Comparison of ENCODE assay signal across 8 cellular contexts in the genomic region with DNA sequence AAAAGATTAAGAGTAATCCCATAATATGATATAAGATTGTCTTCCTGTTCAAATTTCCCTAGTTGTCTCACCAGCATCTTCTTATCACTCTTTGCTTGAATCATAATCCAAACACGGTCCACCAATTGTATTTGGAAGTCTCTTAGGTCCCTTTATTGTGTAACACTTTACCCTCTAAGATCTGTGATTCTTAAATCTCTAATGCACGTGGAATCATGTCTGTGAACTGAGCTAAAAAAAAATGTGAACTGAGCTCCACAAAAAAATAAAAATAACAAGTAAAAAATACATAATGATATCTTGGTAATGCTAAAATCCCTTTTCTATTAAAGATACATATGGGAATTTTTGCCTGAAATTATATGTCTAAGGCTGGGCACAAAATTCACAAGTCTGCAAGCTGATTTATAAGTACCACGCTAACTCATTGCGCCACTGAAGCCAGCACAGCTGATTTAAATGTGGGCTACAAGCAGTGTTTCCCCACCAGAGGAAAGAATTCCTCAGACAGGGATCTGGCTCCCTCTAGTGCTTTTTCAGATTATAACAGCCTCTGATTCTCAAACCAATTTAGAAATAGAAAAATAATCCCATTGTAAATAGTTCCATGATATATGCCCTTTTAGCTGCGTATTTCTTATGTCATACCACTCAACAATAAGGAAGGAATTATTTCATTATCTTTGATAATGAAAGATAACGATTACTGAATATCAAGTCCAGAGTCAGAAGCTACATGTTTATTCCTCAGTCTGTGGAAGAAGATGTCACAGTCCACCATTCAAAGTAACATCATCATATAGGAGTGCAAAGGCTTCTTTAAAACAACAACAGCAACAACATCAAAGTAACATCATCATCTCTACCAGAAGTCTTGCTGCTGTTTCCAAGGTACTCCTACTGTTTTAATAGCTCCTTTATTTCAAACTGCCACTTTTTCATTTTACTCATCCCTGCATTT. TPM values are rescaled to one million over a fixed set of nuclear protein-coding genes. Genes with fewer than 3 reads are reported as not detected.
DNase-seq lines count a peak whose midpoint lies in the region; ATAC-seq lines count a peak whose summit lies in the region.

No MANE protein-coding gene starts in this region.

- H3K27me3 ChIP-seq in GM23248 (replicated peaks; ENCODE audit: insufficient read depth): no peaks in the 10 kb centered on the region
- no peaks in the 10 kb centered on the region for H3K27me3 ChIP-seq in right cardiac atrium (ENCODE audit: control insufficient read depth, insufficient read depth)

- 6 to 7% methylated on average over 6 of the region's 6 CpGs for WGBS in GM23248 (ENCODE audit: low coverage in 1 of 2, low lambda C conversion rate in 2 of 2, missing lambda C conversion rate in 2 of 2), 2 experiments
- 11% methylated on average over 6 of the region's 6 CpGs for WGBS in right cardiac atrium

- H3K36me3 ChIP-seq in GM23248 (ENCODE audit: low read depth): no peaks in the 10 kb centered on the region

- intact Hi-C loops in right cardiac atrium (cut with DNase I): loop anchor here in 2 of 4 donors (5.0 to 10.0 kb wide), 2 partner anchors 1642 to 1644 kb away; no protein-coding TSS in a partner anchor
- intact Hi-C loops in sciatic nerve (cut with DNase I): no loop called here

- ATAC-seq in right cardiac atrium (peak; percentile 88 to 91), sciatic nerve (peak; percentile 95)

- no peaks in the 10 kb centered on the region for H3K9me2 ChIP-seq in GM23248 (ENCODE audit: insufficient read depth)

- H3K9ac ChIP-seq in GM23248: no peak overlapping the region

- H3K9me3 ChIP-seq in GM23248 (ENCODE audit: low read depth) (no peaks in the 10 kb centered on the region), right cardiac atrium (ENCODE audit: control insufficient read depth, low read length) (no peaks in the 10 kb centered on the region)

- H3K79me2 ChIP-seq in GM23248 (ENCODE audit: insufficient read depth): no peaks in the 10 kb centered on the region

- H3K4me3 ChIP-seq in GM23248 (no peak overlapping the region), right cardiac atrium (ENCODE audit: low read length) (no peak overlapping the region)

- H3F3A ChIP-seq in GM23248 (ENCODE audit: insufficient read depth): peaks cover 8% of the 10 kb centered on the region; the same call in 1 of the 2 replicates

- H3K27ac ChIP-seq in GM23248 (peak overlapping the region; percentile 25), right cardiac atrium (ENCODE audit: low read length) (no peak overlapping the region)

- H3K4me2 ChIP-seq in GM23248 (ENCODE audit: unreplicated experiment): peak overlapping the region; percentile 32

- H2AFZ ChIP-seq in GM23248: peak overlapping the region; percentile 21; the same call in 1 of the 2 replicates

- in situ Hi-C loops in GM23248 (cut with MboI): no loop called here

- peaks cover 26% of the 10 kb centered on the region for H3K4me1 ChIP-seq in GM23248 (ENCODE audit: insufficient read depth)
- H3K4me1 ChIP-seq in right cardiac atrium (ENCODE audit: control insufficient read depth, insufficient read depth, low read length): no peaks in the 10 kb centered on the region

- no peaks in the 10 kb centered on the region for H4K20me1 ChIP-seq in GM23248 (ENCODE audit: insufficient read depth)

- DNase-seq in activated CD4-positive, alpha-beta T cell treated with anti-CD3 and anti-CD28 coated beads for 1 hour: peak; percentile 10
- no peak for DNase-seq in activated CD4-positive, alpha-beta T cell treated with anti-CD3 and anti-CD28 coated beads, Interleukin-2, amount 50 U/mL, for 4 hours
- DNase-seq in GM23248 (peak; percentile 90), Kasumi-1 (lab: John Stamatoyannopoulos, UW) (peak; percentile 92 to 93), OCI-M2 (lab: John Stamatoyannopoulos, UW; ENCODE audit: unreplicated experiment) (peak; percentile 17), amniotic stem cell (lab: John Stamatoyannopoulos, UW) (peak; percentile 73), right cardiac atrium (peak; percentile 62 to 69 (median 69)), sciatic nerve (ENCODE audit: low spot score) (peak; percentile 67)

RNA-seq across cellular contexts. Expression of a gene that starts 22.9 kb away (rescaled TPM):
- 6.8 and 7.3 TPM in 2 replicates for total RNA-seq in GM23248 (2014; rRNA removed; shearing (Covaris generic))
- polyA plus RNA-seq in GM23248 (2016; fragmentation: Nextera tagmentation; extraction: Ambion mirVana): 2.4 and 3.1 TPM in 2 replicates
- total RNA-seq in right cardiac atrium: 1 to 10 TPM; 2.2 to 4.0 (median 3.7) TPM
- 2.2 TPM for polyA plus RNA-seq in right cardiac atrium
- total RNA-seq in sciatic nerve: 23.7 TPM

RNA-seq across cellular contexts. Expression of a gene that starts 50.7 kb away (rescaled TPM):
- total RNA-seq in GM23248 (2014; rRNA removed; shearing (Covaris generic)): 3.0 and 3.4 TPM in 2 replicates
- polyA plus RNA-seq in GM23248 (2016; fragmentation: Nextera tagmentation; extraction: Ambion mirVana) (20.1 and 23.0 TPM in 2 replicates), right cardiac atrium (4.3 TPM)
- total RNA-seq in right cardiac atrium (1 to 10 TPM; 3.4 to 4.7 (median 4.0) TPM), sciatic nerve (15.8 TPM)

Comparison
In these comparisons a context has a peak if more than half of its experiments do, and no peak if none do; other contexts are left out.
1. DNase-seq: peak in activated CD4-positive, alpha-beta T cell treated with anti-CD3 and anti-CD28 coated beads for 1 hour (single experiment), GM23248 (single experiment), Kasumi-1 (2 of 2), OCI-M2 (single experiment), amniotic stem cell (single experiment), right cardiac atrium (3 of 3) and sciatic nerve (single experiment); none in activated CD4-positive, alpha-beta T cell treated with anti-CD3 and anti-CD28 coated beads, Interleukin-2, amount 50 U/mL, for 4 hours (0 of 2).